In genomic region chr6:22145823-22146379, GRCh38 we compare ENCODE assay signal across 8 cellular contexts.
DNase-seq lines count a peak whose midpoint lies in the region; ATAC-seq and TF ChIP-seq lines count a peak whose summit lies in the region.

No MANE protein-coding gene starts in this region.

- no peaks in the 10 kb centered on the region for H3K9me3 Mint-ChIP-seq in stimulated activated naive CD8-positive, alpha-beta T cell treated with anti-CD3 and anti-CD28 coated beads, Interleukin-15, Interleukin-2, amounts not matched to agents 100 ng/mL and 50 ng/mL, for 24 hours
- peaks cover 0 to 4% (median 0%) of the 10 kb centered on the region in 3 donors for H3K9me3 Mint-ChIP-seq in T-cell
- H3K9me3 Mint-ChIP-seq in activated CD4-positive, alpha-beta memory T cell treated with anti-CD3 and anti-CD28 coated beads, Interleukin-2, amount 10 ng/mL, durations not matched to agents 7 days and 5 days = no peaks in the 10 kb centered on the region

- no peak for DNase-seq in stimulated activated naive CD8-positive, alpha-beta T cell treated with anti-CD3 and anti-CD28 coated beads, Interleukin-15, Interleukin-2, amounts not matched to agents 100 U/mL and 50 U/mL, for 24 hours
- peak in 1 of 34 experiments; percentile 5 for DNase-seq in T-cell
- peak; percentile 93 for DNase-seq in globus pallidus (ENCODE audit: low spot score)
- peak; percentile 93 for DNase-seq in putamen (ENCODE audit: low spot score)
- DNase-seq in GM10266 (ENCODE audit: extremely low spot score) = no peak
- no peak for DNase-seq in GM19240 (ENCODE audit: insufficient read length, low spot score)
- DNase-seq in activated CD4-positive, alpha-beta memory T cell treated with anti-CD3 and anti-CD28 coated beads, Interleukin-2, amount 10 ng/mL, durations not matched to agents 7 days and 5 days = no peak

- TF ChIP-seq CTCF in GM10266 (IDR thresholded peaks at IDR 0.05; ENCODE audit: control insufficient read depth, insufficient read depth, low read depth, missing control alignments) = no peak

- peaks cover 47% of the 10 kb centered on the region for H3K27me3 Mint-ChIP-seq in stimulated activated naive CD8-positive, alpha-beta T cell treated with anti-CD3 and anti-CD28 coated beads, Interleukin-15, Interleukin-2, amounts not matched to agents 100 ng/mL and 50 ng/mL, for 24 hours
- H3K27me3 Mint-ChIP-seq in T-cell = peaks cover 13 to 14% of the 10 kb centered on the region in 2 donors
- peaks cover 24% of the 10 kb centered on the region for H3K27me3 Mint-ChIP-seq in activated CD4-positive, alpha-beta memory T cell treated with anti-CD3 and anti-CD28 coated beads, Interleukin-2, amount 10 ng/mL, durations not matched to agents 7 days and 5 days

- no peak overlapping the region for H3K27ac Mint-ChIP-seq in stimulated activated naive CD8-positive, alpha-beta T cell treated with anti-CD3 and anti-CD28 coated beads, Interleukin-15, Interleukin-2, amounts not matched to agents 100 ng/mL and 50 ng/mL, for 24 hours
- no peak overlapping the region for H3K27ac Mint-ChIP-seq in T-cell
- no peak overlapping the region for H3K27ac Mint-ChIP-seq in activated CD4-positive, alpha-beta memory T cell treated with anti-CD3 and anti-CD28 coated beads, Interleukin-2, amount 10 ng/mL, durations not matched to agents 7 days and 5 days

- H3K4me1 Mint-ChIP-seq in stimulated activated naive CD8-positive, alpha-beta T cell treated with anti-CD3 and anti-CD28 coated beads, Interleukin-15, Interleukin-2, amounts not matched to agents 100 ng/mL and 50 ng/mL, for 24 hours (ENCODE audit: low read depth) = peaks cover 30% of the 10 kb centered on the region
- peaks cover 5 to 56% (median 21%) of the 10 kb centered on the region in 3 donors for H3K4me1 Mint-ChIP-seq in T-cell
- no peaks in the 10 kb centered on the region for H3K4me1 Mint-ChIP-seq in activated CD4-positive, alpha-beta memory T cell treated with anti-CD3 and anti-CD28 coated beads, Interleukin-2, amount 10 ng/mL, durations not matched to agents 7 days and 5 days

- POLR2A ChIA-PET in T-cell (lab: Charles Lee) = interaction anchor here in 1 of 2 donors (0.8 kb wide), 1 partner anchor 122 kb away, joined by 8 read pairs; no protein-coding TSS in a partner anchor
- POLR2A ChIA-PET in activated CD4-positive, alpha-beta memory T cell treated with anti-CD3 and anti-CD28 coated beads, Interleukin-2, amount 10 ng/mL, durations not matched to agents 7 days and 5 days (lab: Charles Lee) = no interaction called here

- H3K4me3 Mint-ChIP-seq in stimulated activated naive CD8-positive, alpha-beta T cell treated with anti-CD3 and anti-CD28 coated beads, Interleukin-15, Interleukin-2, amounts not matched to agents 100 ng/mL and 50 ng/mL, for 24 hours = peak overlapping the region; percentile 52
- H3K4me3 Mint-ChIP-seq in T-cell = peak overlapping the region in 2 of 3 donors; percentile 43 to 92
- H3K4me3 Mint-ChIP-seq in activated CD4-positive, alpha-beta memory T cell treated with anti-CD3 and anti-CD28 coated beads, Interleukin-2, amount 10 ng/mL, durations not matched to agents 7 days and 5 days = no peak overlapping the region

- no peak for ATAC-seq in stimulated activated naive CD8-positive, alpha-beta T cell treated with anti-CD3 and anti-CD28 coated beads, Interleukin-15, Interleukin-2, amounts not matched to agents 100 U/mL and 50 U/mL, for 24 hours
- ATAC-seq in T-cell (replicated peaks in 1 of 4) = peak in 1 of 4 experiments; percentile 21

- CTCF ChIA-PET in T-cell (lab: Charles Lee) = no interaction called here
- CTCF ChIA-PET in activated CD4-positive, alpha-beta memory T cell treated with anti-CD3 and anti-CD28 coated beads, Interleukin-2, amount 10 ng/mL, durations not matched to agents 7 days and 5 days (lab: Charles Lee) = no interaction called here

- H3K36me3 Mint-ChIP-seq in stimulated activated naive CD8-positive, alpha-beta T cell treated with anti-CD3 and anti-CD28 coated beads, Interleukin-15, Interleukin-2, amounts not matched to agents 100 ng/mL and 50 ng/mL, for 24 hours (ENCODE audit: low read depth) = no peaks in the 10 kb centered on the region
- no peaks in the 10 kb centered on the region for H3K36me3 Mint-ChIP-seq in T-cell
- no peaks in the 10 kb centered on the region for H3K36me3 Mint-ChIP-seq in activated CD4-positive, alpha-beta memory T cell treated with anti-CD3 and anti-CD28 coated beads, Interleukin-2, amount 10 ng/mL, durations not matched to agents 7 days and 5 days (ENCODE audit: low read depth)

Comparison
In these comparisons a context has a peak if more than half of its experiments do, and no peak if none do; other contexts are left out.
1. DNase-seq: peak in globus pallidus (single experiment) and putamen (single experiment); none in stimulated activated naive CD8-positive, alpha-beta T cell treated with anti-CD3 and anti-CD28 coated beads, Interleukin-15, Interleukin-2, amounts not matched to agents 100 U/mL and 50 U/mL, for 24 hours (single experiment), GM10266 (single experiment), GM19240 (single experiment) and activated CD4-positive, alpha-beta memory T cell treated with anti-CD3 and anti-CD28 coated beads, Interleukin-2, amount 10 ng/mL, durations not matched to agents 7 days and 5 days (single experiment).